Comparison of ENCODE assay signal across 16 cellular contexts in genomic region chr17:68853439-68853838, GRCh38.
"Had no signal": no experiment of that assay in that cellular context is flagged by ENCODE, and none has a peak within 500 bp of the region (broad histone marks: within the 10 kb centered on the region; RNA-seq: fewer than 3 reads in every experiment).

No MANE protein-coding gene starts in this region.

- H3K4me3 ChIP-seq: tibial artery had no signal

- H3K36me3 ChIP-seq: tibial artery had no signal

- H3K9me3 ChIP-seq: tibial artery had no signal

- H3K4me1 ChIP-seq: tibial artery had no signal

- DNase-seq: activated CD4-positive, alpha-beta T cell treated with anti-CD3 and anti-CD28 coated beads for 1 hour; activated CD4-positive, alpha-beta T cell treated with anti-CD3 and anti-CD28 coated beads, Interleukin-2, amount 50 U/mL, for 1 hour; activated gamma-delta T cell treated with Interleukin-2 at 50 U/mL for 16 hours; activated T-cell treated with anti-CD3 and anti-CD28 coated beads, Interleukin-2, amount 50 U/mL, for 1 hour; aorta; caudate nucleus; effector CD4-positive, alpha-beta T cell; foreskin melanocyte; glutamatergic neuron; hypothalamus; mesenchymal stem cell; nucleus accumbens; stimulated activated CD4-positive, alpha-beta T cell treated with anti-CD3 and anti-CD28 coated beads, Interleukin-1b, Interleukin-23, amount 100 ng/mL, for 48 hours; substantia nigra; T-helper 1 cell; tibial artery had no signal

- H3K27ac ChIP-seq: tibial artery had no signal

- H3K27me3 ChIP-seq: tibial artery had no signal
